ENCODE assay signal across 8 cellular contexts in genomic region chr15:34109775-34110663, GRCh38. TPM values are rescaled to one million over a fixed set of nuclear protein-coding genes. Genes with fewer than 3 reads are reported as not detected.
DNase-seq lines count a peak whose midpoint lies in the region; ATAC-seq and TF ChIP-seq lines count a peak whose summit lies in the region.

No MANE protein-coding gene starts in this region.

- no peaks in the 10 kb centered on the region for H3K27me3 ChIP-seq in prostate gland (replicated peaks; ENCODE audit: insufficient read depth)
- H3K27me3 ChIP-seq in ovary, result no peaks in the 10 kb centered on the region

- TF ChIP-seq POLR2A in erythroblast (IDR thresholded peaks at IDR 0.05; ENCODE audit: low read length), result no peak
- no peak for TF ChIP-seq POLR2A in prostate gland (IDR thresholded peaks at IDR 0.05)
- no peak for TF ChIP-seq POLR2A in ovary (IDR thresholded peaks at IDR 0.05)

- no peak for TF ChIP-seq EP300 in ovary (IDR thresholded peaks at IDR 0.05)

- CTCF ChIA-PET in OCI-LY7 (lab: Charles Lee; ENCODE audit: unreplicated experiment), result interaction anchor here (1.0 to 1.5 kb wide), 3 partner anchors 98 to 478 kb away, joined by 3 to 4 read pairs (median 3); partner anchors contain the start of gene KATNBL1

- H3K4me2 ChIP-seq in OCI-LY7 (ENCODE audit: low read length), result no peak overlapping the region

- H3K4me1 ChIP-seq in OCI-LY7 (ENCODE audit: insufficient read depth, low read length, poor library complexity, severe bottlenecking) (no peaks in the 10 kb centered on the region), prostate gland (replicated peaks) (no peaks in the 10 kb centered on the region), ovary (ENCODE audit: insufficient read depth) (no peaks in the 10 kb centered on the region)

- H3K4me3 ChIP-seq in GM12875 (ENCODE audit: low read depth, low read length) (no peak overlapping the region), OCI-LY7 (ENCODE audit: low read depth, low read length, poor library complexity, severe bottlenecking) (no peak overlapping the region), prostate gland (no peak overlapping the region), ovary (no peak overlapping the region)

- H4K20me1 ChIP-seq in OCI-LY7 (ENCODE audit: insufficient read depth, low read length), result no peaks in the 10 kb centered on the region

- H3K27ac ChIP-seq in OCI-LY7 (ENCODE audit: low read depth, low read length, poor library complexity, severe bottlenecking) (no peak overlapping the region), prostate gland (no peak overlapping the region), ovary (no peak overlapping the region)

- H3K9me2 ChIP-seq in OCI-LY7 (ENCODE audit: insufficient read depth, low read length), result no peaks in the 10 kb centered on the region

- no TSS peak for BruUV-seq in OCI-LY7 (replicated peaks; lab: Mats Ljungman, UMichigan)

- TF ChIP-seq CTCF in GM12875 (IDR thresholded peaks at IDR 0.05; ENCODE audit: borderline replicate concordance, insufficient read depth, low read depth, low read length), result peak; percentile 43; the same call in 1 of the 2 replicates
- TF ChIP-seq CTCF in OCI-LY7 (conservative IDR thresholded peaks at IDR 0.05; ENCODE audit: low read length), result peak; percentile 92
- peak in 3 of 4 experiments; percentile 36 to 54 (median 39) for TF ChIP-seq CTCF in prostate gland (IDR thresholded peaks at IDR 0.05)
- TF ChIP-seq CTCF in ovary (IDR thresholded peaks at IDR 0.05), result no peak

- peak overlapping the region; percentile 41; the same call in 1 of the 2 replicates for H2AFZ ChIP-seq in OCI-LY7 (ENCODE audit: low read length)

- intact Hi-C loops in OCI-LY7 (cut with micrococcal nuclease; ENCODE audit: unreplicated experiment), result loop anchor here (1.0 kb wide), 2 partner anchors 100 to 473 kb away; partner anchors contain the start of genes GOLGA8B and KATNBL1
- intact Hi-C loops in prostate gland (cut with DNase I), result no loop called here
- intact Hi-C loops in ovary (cut with DNase I), result loop anchor here in 1 of 4 donors (5.0 kb wide), 1 partner anchor 262 kb away; no protein-coding TSS in a partner anchor

- no peaks in the 10 kb centered on the region for H3K79me2 ChIP-seq in OCI-LY7 (ENCODE audit: insufficient read depth, low read depth, low read length)

- 68% methylated on average over 5 of the region's 5 CpGs for WGBS in prostate gland
- WGBS in ovary, 3 donors, result 53 to 61% (median 59%) methylated on average over 5 of the region's 5 CpGs

- DNase-seq in Ammon's horn (ENCODE audit: low spot score) (peak; percentile 56), OCI-LY7 (ENCODE audit: low spot score) (peak; percentile 49), erythroblast (lab: John Stamatoyannopoulos, UW) (peak; percentile 46 to 54), prostate gland (ENCODE audit: low spot score) (no peak), ovary (no peak), hypothalamus (lab: John Stamatoyannopoulos, UW) (no peak)

- no peak for ATAC-seq in HG03175 (IDR thresholded peaks at IDR 0.05; ENCODE audit: unreplicated experiment)

- POLR2A ChIA-PET in OCI-LY7 (lab: Charles Lee), result interaction anchor here (0.7 to 1.6 kb wide), 7 partner anchors 10 to 1206 kb away, joined by 3 to 11 read pairs (median 4); partner anchors contain the start of gene KATNBL1

- H3K9me3 ChIP-seq in OCI-LY7 (ENCODE audit: low read length) (no peaks in the 10 kb centered on the region), prostate gland (no peaks in the 10 kb centered on the region), ovary (no peaks in the 10 kb centered on the region)

- no peaks in the 10 kb centered on the region; the same call in 1 of the 2 replicates for H3K36me3 ChIP-seq in OCI-LY7 (ENCODE audit: insufficient read depth, low read length)
- H3K36me3 ChIP-seq in prostate gland, result no peaks in the 10 kb centered on the region
- no peaks in the 10 kb centered on the region for H3K36me3 ChIP-seq in ovary

RNA-seq across cellular contexts. Expression of gene PGBD4, which starts 8.1 kb away (rescaled TPM):
- 3.6 and 4.4 TPM in 2 replicates for total RNA-seq in OCI-LY7 (2014; rRNA removed; shearing (Covaris generic))
- total RNA-seq in OCI-LY7 (2022) (4.1 TPM in 2 replicates), prostate gland (1 to 10 TPM; 1.2 to 1.3 TPM), ovary (1 to 10 TPM in 4 of 7 donors, under 1 TPM in 3; 0.69 to 1.6 (median 1.1) TPM)
- 1 to 10 TPM in 1 of 2 donors, under 1 TPM in 1; 0.46 to 1.0 TPM for polyA plus RNA-seq in ovary

RNA-seq across cellular contexts. Expression of gene EMC7, which starts 8.4 kb away (rescaled TPM):
- 14.7 and 15.7 TPM in 2 replicates for total RNA-seq in OCI-LY7 (2014; rRNA removed; shearing (Covaris generic))
- total RNA-seq in OCI-LY7 (2022) (39.8 and 41.4 TPM in 2 replicates), prostate gland (10 to 100 TPM; 52.7 to 56.0 TPM), ovary (10 to 100 TPM; 27.4 to 57.4 (median 41.2) TPM)
- polyA plus RNA-seq in ovary, result 100 to 1,000 TPM in 1 of 2 donors, 10 to 100 TPM in 1; 63.6 to 118 TPM

Comparison
In these comparisons a context has a peak if more than half of its experiments do, and no peak if none do; other contexts are left out.
1. DNase-seq: peak in Ammon's horn (single experiment), OCI-LY7 (single experiment) and erythroblast (2 of 2); none in prostate gland (single experiment), ovary (0 of 5) and hypothalamus (0 of 51).
2. CTCF ChIP-seq: peak in GM12875 (single experiment), OCI-LY7 (single experiment) and prostate gland (3 of 4); none in ovary (0 of 3).